31 cellular contexts compared by ENCODE assay signal in genomic region chr3:94118390-94118789, GRCh38.
"Had no signal": no experiment of that assay in that cellular context is flagged by ENCODE, and none has a peak within 500 bp of the region (broad histone marks: within the 10 kb centered on the region; RNA-seq: fewer than 3 reads in every experiment).

No MANE protein-coding gene starts in this region.

- H3K9me3 ChIP-seq: SJCRH30 had no signal

- H3K4me3 ChIP-seq: K562, SJCRH30, SK-N-MC had no signal

- FAIRE-seq: K562 had no signal

- H3K27ac Mint-ChIP-seq: activated CD4-positive, alpha-beta T cell treated with anti-CD3 and anti-CD28 coated beads, Interleukin-2, amount 10 ng/mL, durations not matched to agents 7 days and 5 days; activated CD8-positive, alpha-beta T cell treated with anti-CD3 and anti-CD28 coated beads, Interleukin-2, amount 10 ng/mL, durations not matched to agents 7 days and 5 days; activated naive CD4-positive, alpha-beta T cell treated with anti-CD3 and anti-CD28 coated beads, Interleukin-2, amount 50 U/mL, for 24 hours; activated naive CD8-positive, alpha-beta T cell treated with anti-CD3 and anti-CD28 coated beads, Interleukin-2, amount 10 ng/mL, durations not matched to agents 7 days and 5 days; activated T-cell treated with anti-CD3 and anti-CD28 coated beads, Interleukin-2, amount 50 U/mL, for 24 hours; activated T-helper 2 cell treated with anti-CD3 and anti-CD28 coated beads, Interferon-gamma antibody, Interleukin-2, Interleukin-4, amounts not matched to agents 10 μg/mL and 5 μg/mL and 100 μg/mL, durations not matched to agents 14 hours and 24 hours and 36 hours; brain had no signal

- H3K27ac ChIP-seq: SJCRH30, SK-N-MC, WERI-Rb-1 had no signal

- H3K9me3 Mint-ChIP-seq: activated CD4-positive, alpha-beta T cell treated with anti-CD3 and anti-CD28 coated beads, Interleukin-2, amount 10 ng/mL, durations not matched to agents 7 days and 5 days; activated naive CD4-positive, alpha-beta T cell treated with anti-CD3 and anti-CD28 coated beads, Interleukin-2, amount 50 U/mL, for 24 hours; activated naive CD8-positive, alpha-beta T cell treated with anti-CD3 and anti-CD28 coated beads, Interleukin-2, amount 10 ng/mL, durations not matched to agents 7 days and 5 days; activated T-cell treated with anti-CD3 and anti-CD28 coated beads, Interleukin-2, amount 50 U/mL, for 24 hours; activated T-helper 2 cell treated with anti-CD3 and anti-CD28 coated beads, Interferon-gamma antibody, Interleukin-2, Interleukin-4, amounts not matched to agents 10 μg/mL and 5 μg/mL and 100 μg/mL, durations not matched to agents 14 hours and 24 hours and 36 hours; brain had no signal

- H3K27me3 ChIP-seq: SJCRH30 had no signal

- H3K4me1 ChIP-seq: SJCRH30 had no signal

- H3K4me3 Mint-ChIP-seq: activated CD4-positive, alpha-beta T cell treated with anti-CD3 and anti-CD28 coated beads, Interleukin-2, amount 10 ng/mL, durations not matched to agents 7 days and 5 days; activated CD8-positive, alpha-beta T cell treated with anti-CD3 and anti-CD28 coated beads, Interleukin-2, amount 10 ng/mL, durations not matched to agents 7 days and 5 days; activated naive CD4-positive, alpha-beta T cell treated with anti-CD3 and anti-CD28 coated beads, Interleukin-2, amount 50 U/mL, for 24 hours; activated naive CD8-positive, alpha-beta T cell treated with anti-CD3 and anti-CD28 coated beads, Interleukin-2, amount 10 ng/mL, durations not matched to agents 7 days and 5 days; activated T-cell treated with anti-CD3 and anti-CD28 coated beads, Interleukin-2, amount 50 U/mL, for 24 hours; brain had no signal

- DNase-seq: activated CD4-positive, alpha-beta T cell treated with anti-CD3 and anti-CD28 coated beads, Interleukin-2, amount 10 ng/mL, durations not matched to agents 7 days and 5 days; activated CD4-positive, alpha-beta T cell treated with anti-CD3 and anti-CD28 coated beads, Interleukin-2, amount 50 U/mL, for 48 hours; activated CD8-positive, alpha-beta T cell treated with anti-CD3 and anti-CD28 coated beads, Interleukin-2, amount 10 ng/mL, durations not matched to agents 7 days and 5 days; activated gamma-delta T cell; activated naive CD4-positive, alpha-beta T cell treated with Interleukin-2 at 50 U/mL for 16 hours; activated naive CD8-positive, alpha-beta T cell treated with anti-CD3 and anti-CD28 coated beads, Interleukin-2, amount 10 ng/mL, durations not matched to agents 7 days and 5 days; activated T-cell treated with anti-CD3 and anti-CD28 coated beads, Interleukin-2, amount 50 U/mL, for 24 hours; central memory CD4-positive, alpha-beta T cell; IMR-90; NCI-H1092; NCI-H1436 treated with DMSO at 0.1 percent for 48 hours; NCI-H187; NCI-H2029 treated with DMSO at 0.1 percent for 48 hours; NCI-H2107; NCI-H2171; NCI-H510A treated with DMSO at 0.1 percent for 48 hours; NCI-H526 treated with DMSO at 0.1 percent for 48 hours; NCI-H82; NK-92 treated with Interleukin-12 subunit alpha and Interleukin-12 subunit beta, amount 100 ng/mL, for 24 hours; SHP77; SJCRH30; SW 1271; T-helper 1 cell; T1000; WERI-Rb-1 had no signal

- ATAC-seq: activated CD8-positive, alpha-beta T cell treated with anti-CD3 and anti-CD28 coated beads, Interleukin-2, amount 10 ng/mL, durations not matched to agents 7 days and 5 days; K562; Panc1 had no signal

- H3K27me3 Mint-ChIP-seq: activated CD4-positive, alpha-beta T cell treated with anti-CD3 and anti-CD28 coated beads, Interleukin-2, amount 10 ng/mL, durations not matched to agents 7 days and 5 days; activated naive CD4-positive, alpha-beta T cell treated with anti-CD3 and anti-CD28 coated beads, Interleukin-2, amount 50 U/mL, for 24 hours; activated naive CD8-positive, alpha-beta T cell treated with anti-CD3 and anti-CD28 coated beads, Interleukin-2, amount 10 ng/mL, durations not matched to agents 7 days and 5 days; activated T-cell treated with anti-CD3 and anti-CD28 coated beads, Interleukin-2, amount 50 U/mL, for 24 hours; brain had no signal

- H3K4me1 Mint-ChIP-seq: activated naive CD4-positive, alpha-beta T cell treated with anti-CD3 and anti-CD28 coated beads, Interleukin-2, amount 50 U/mL, for 24 hours had no signal

- H3K36me3 ChIP-seq: SJCRH30, WERI-Rb-1 had no signal
